ENCODE assay signal across 24 cellular contexts in genomic region chr7:3282457-3282856, GRCh38. TPM values are rescaled to one million over a fixed set of nuclear protein-coding genes. Genes with fewer than 3 reads are reported as not detected.
DNase-seq lines count a peak whose midpoint lies in the region; ATAC-seq, FAIRE-seq and TF ChIP-seq lines count a peak whose summit lies in the region.
"Had no signal": no experiment of that assay in that cellular context is flagged by ENCODE, and none has a peak within 500 bp of the region (broad histone marks: within the 10 kb centered on the region; RNA-seq: fewer than 3 reads in every experiment).

No MANE protein-coding gene starts in this region.

- TF ChIP-seq RAD21 in H1 (IDR thresholded peaks at IDR 0.05 in 1 of 2, conservative IDR thresholded peaks at IDR 0.05 in 1 of 2; ENCODE audit: low read depth in 2 of 2, low read length in 2 of 2): no peak

- intact Hi-C loops in left cardiac atrium (cut with DNase I) (no loop called here), psoas muscle (cut with DNase I) (no loop called here)

- peak overlapping the region; percentile 65 for H3K4ac ChIP-seq in H1 (replicated peaks; ENCODE audit: insufficient read length, low read depth, low read length)

- peaks cover 7% of the 10 kb centered on the region for H3K9me3 Mint-ChIP-seq in GM23338
- H3K9me3 Mint-ChIP-seq: activated T-helper 17 cell treated with anti-CD3 and anti-CD28 coated beads, Interleukin-2, amount 50 U/mL, for 72 hours had no signal

- 0 out of 2 replicates have a peak, but pooled peaks cover 7% of the 10 kb centered on the region for H3F3A ChIP-seq in GM23338 (replicated peaks; ENCODE audit: low read depth)

- no peaks in the 10 kb centered on the region for H3K79me1 ChIP-seq in H1 (ENCODE audit: low read depth, low read length)

- H3K4me3 Mint-ChIP-seq in GM23338: no peak overlapping the region
- H3K4me3 Mint-ChIP-seq: activated B cell treated with CpG ODN at 0.5 μM for 24 hours; activated T-helper 17 cell treated with anti-CD3 and anti-CD28 coated beads, Interleukin-2, amount 50 U/mL, for 72 hours; T-helper 1 cell treated with Interleukin-12 subunit alpha and Interleukin-12 subunit beta and Interleukin-4 antibody, amounts not matched to agents 30 μg/mL and 1 μg/mL, for 36 hours had no signal

- peak overlapping the region; percentile 6; the same call in 1 of the 2 replicates for H2BK20ac ChIP-seq in H1 (ENCODE audit: low read length)

- FAIRE-seq in H1 (lab: Jason Lieb, UNC): no peak
- FAIRE-seq: A204.1, D721Med, G401.6, GM12878, small intestine had no signal

- no peak overlapping the region for H3K9ac ChIP-seq in H1 (replicated peaks in 1 of 4; ENCODE audit: extremely low read depth in 1 of 4, low read depth in 3 of 4, low read length in 3 of 4)
- H3K9ac ChIP-seq: BLaER1, parathyroid adenoma had no signal

- no peak overlapping the region for H3K27ac Mint-ChIP-seq in GM23338
- H3K27ac Mint-ChIP-seq: activated B cell treated with CpG ODN at 0.5 μM for 24 hours; activated T-helper 17 cell treated with anti-CD3 and anti-CD28 coated beads, Interleukin-2, amount 50 U/mL, for 72 hours; T-helper 1 cell treated with Interleukin-12 subunit alpha and Interleukin-12 subunit beta and Interleukin-4 antibody, amounts not matched to agents 30 μg/mL and 1 μg/mL, for 36 hours had no signal

- H3K4me2 ChIP-seq in GM23338 (peak overlapping the region; percentile 65; the same call in 1 of the 2 replicates), H1 (ENCODE audit: insufficient read depth in 1 of 2, low read depth in 2 of 2, low read length in 2 of 2) (no peak overlapping the region)
- H3K4me2 ChIP-seq: BLaER1 had no signal

- H3K27me3 Mint-ChIP-seq in GM23338 (ENCODE audit: insufficient read depth, low read depth, poor library complexity): peaks cover 5% of the 10 kb centered on the region

- WGBS in H1 (ENCODE audit: extremely low coverage in 1 of 2, insufficient coverage in 1 of 2, insufficient read length in 1 of 2, insufficient replicate concordance in 2 of 2, low coverage in 1 of 2, low lambda C conversion rate in 2 of 2, missing lambda C conversion rate in 1 of 2), 2 experiments: 92% methylated on average over 7 of the region's 7 CpGs; no CpG with 5 or more reads in 1 of the 2 experiments
- 62 to 77% (median 75%) methylated on average over 7 of the region's 7 CpGs for WGBS in psoas muscle, 3 donors

- H3K36me3 ChIP-seq in GM23338 (ENCODE audit: insufficient read depth) (no peaks in the 10 kb centered on the region; the same call in 1 of the 2 replicates), H1 (ENCODE audit: control insufficient read depth in 2 of 4, insufficient read depth in 4 of 4, low read length in 3 of 4) (no peaks in the 10 kb centered on the region), psoas muscle (ENCODE audit: insufficient read depth in 1 of 2, low read depth in 1 of 2) (no peaks in the 10 kb centered on the region)
- H3K36me3 ChIP-seq: BLaER1, thyroid gland had no signal

- H3K27me3 ChIP-seq in GM23338 (ENCODE audit: insufficient read depth) (no peaks in the 10 kb centered on the region), H1 (replicated peaks in 1 of 4; ENCODE audit: control insufficient read depth in 3 of 4, extremely low read depth in 1 of 4, insufficient read depth in 3 of 4, low read length in 3 of 4) (no peaks in the 10 kb centered on the region; a peak in 1 of 7 replicates), psoas muscle (ENCODE audit: insufficient read depth in 3 of 3, low read length in 2 of 3) (no peaks in the 10 kb centered on the region)
- H3K27me3 ChIP-seq: BLaER1, thyroid gland had no signal

- H3K9me2 ChIP-seq in GM23338 (ENCODE audit: insufficient read depth): no peaks in the 10 kb centered on the region

- no peak for TF ChIP-seq POLR2A in H1 (IDR thresholded peaks at IDR 0.05; ENCODE audit: control extremely low read depth in 1 of 2, low read depth in 2 of 2, low read length in 2 of 2)

- H3K4me1 ChIP-seq in GM23338 (ENCODE audit: insufficient read depth) (peaks cover 21% of the 10 kb centered on the region), H1 (replicated peaks in 1 of 4; ENCODE audit: control insufficient read depth in 3 of 4, insufficient read depth in 4 of 4, low read length in 3 of 4) (peaks cover 0 to 19% (median 9%) of the 10 kb centered on the region in 4 experiments; a peak in 4 of 7 replicates), psoas muscle (no peaks in the 10 kb centered on the region)
- H3K4me1 ChIP-seq: BLaER1, parathyroid adenoma, thyroid gland had no signal

- H3K9me3 ChIP-seq in H1 (ENCODE audit: insufficient read depth in 2 of 2, low read depth in 1 of 2, low read length in 1 of 2): no peaks in the 10 kb centered on the region
- H3K9me3 ChIP-seq in psoas muscle: no peaks in the 10 kb centered on the region
- H3K9me3 ChIP-seq: thyroid gland had no signal

- DNase-seq in GM23338 (ENCODE audit: low spot score) (no peak), H1 (ENCODE audit: low read depth in 1 of 2, low spot score in 2 of 2) (no peak), left cardiac atrium (no peak), psoas muscle (peak; percentile 39 to 70), midbrain (lab: John Stamatoyannopoulos, UW) (no peak), NK-92 (lab: John Stamatoyannopoulos, UW; ENCODE audit: unreplicated experiment) (no peak), germinal center (ENCODE audit: low spot score) (no peak)
- no peak for DNase-seq in stimulated activated CD4-positive, alpha-beta T cell treated with anti-CD3 and anti-CD28 coated beads, Interleukin-4, amount 100 ng/mL, for 1 hour
- DNase-seq: activated B cell treated with CpG ODN at 0.5 μM for 24 hours; activated CD8-positive, alpha-beta memory T cell treated with anti-CD3 and anti-CD28 coated beads for 24 hours; amygdala; hypothalamus; NCI-H187; SIG-M5; small intestine; thyroid gland had no signal

- no peak overlapping the region for H2BK5ac ChIP-seq in H1 (ENCODE audit: low read depth, low read length)

- TF ChIP-seq CTCF in GM23338 (conservative IDR thresholded peaks at IDR 0.05; ENCODE audit: low read depth in 2 of 2) (no peak), H1 (IDR thresholded peaks at IDR 0.05; ENCODE audit: control extremely low read depth in 1 of 3, insufficient read depth in 1 of 3, low read depth in 1 of 3, low read length in 3 of 3) (no peak), psoas muscle (IDR thresholded peaks at IDR 0.05) (no peak)

- 0 out of 2 replicates have a peak overlapping the region, but pooled peaks have one; percentile 85 for H2BK12ac ChIP-seq in H1 (ENCODE audit: low read depth, low read length)

- peak overlapping the region; percentile 10 for H4K5ac ChIP-seq in H1 (ENCODE audit: insufficient read length, low read depth, low read length)

- peak overlapping the region; percentile 52; the same call in 1 of the 2 replicates for H4K8ac ChIP-seq in H1 (ENCODE audit: extremely low read depth, insufficient read depth, low read length)

- H2AFZ ChIP-seq in GM23338: 0 out of 2 replicates have a peak overlapping the region, but pooled peaks have one; percentile 23
- H2AFZ ChIP-seq in H1 (ENCODE audit: low read length): no peak overlapping the region
- H2AFZ ChIP-seq: parathyroid adenoma had no signal

- H2AK5ac ChIP-seq in H1 (ENCODE audit: low read depth, low read length): peak overlapping the region; percentile 70; the same call in 1 of the 2 replicates

- H3K27ac ChIP-seq in GM23338 (ENCODE audit: low read depth) (no peak overlapping the region), H1 (ENCODE audit: low read depth, low read length) (no peak overlapping the region), psoas muscle (no peak overlapping the region)
- H3K27ac ChIP-seq: BLaER1, parathyroid adenoma, thyroid gland had no signal

- H3K14ac ChIP-seq in H1 (ENCODE audit: insufficient read length): no peak overlapping the region

- POLR2A ChIA-PET in H1 (lab: Charles Lee; ENCODE audit: partially characterized antibody): interaction anchor here (0.9 kb wide), 1 partner anchor 18 kb away, joined by 3 read pairs; no protein-coding TSS in a partner anchor

- no peak overlapping the region for H3K23ac ChIP-seq in H1 (ENCODE audit: insufficient read length)

- H3K79me2 ChIP-seq in GM23338 (replicated peaks; ENCODE audit: insufficient read depth) (no peaks in the 10 kb centered on the region), H1 (ENCODE audit: control insufficient read depth in 1 of 2, insufficient read depth in 2 of 2, low read length in 2 of 2) (no peaks in the 10 kb centered on the region)
- H3K79me2 ChIP-seq: parathyroid adenoma had no signal

- no peak overlapping the region for H3K18ac ChIP-seq in H1 (ENCODE audit: extremely low read depth, low read length)

- peaks cover 26% of the 10 kb centered on the region for H3K4me1 Mint-ChIP-seq in GM23338
- H3K4me1 Mint-ChIP-seq: activated B cell treated with CpG ODN at 0.5 μM for 24 hours; activated T-helper 17 cell treated with anti-CD3 and anti-CD28 coated beads, Interleukin-2, amount 50 U/mL, for 72 hours had no signal

- H2BK15ac ChIP-seq in H1 (ENCODE audit: low read length): 0 out of 2 replicates have a peak overlapping the region, but pooled peaks have one; percentile 88

- CTCF ChIA-PET in H1 (lab: Charles Lee; ENCODE audit: partially characterized antibody): interaction anchor here (1.5 to 2.2 kb wide), 2 partner anchors 19 to 117 kb away, joined by 4 to 6 read pairs; partner anchors contain the start of gene SDK1

- H4K91ac ChIP-seq in H1 (replicated peaks; ENCODE audit: insufficient read length, low read length): peak overlapping the region; percentile 91

- H4K20me1 ChIP-seq in GM23338 (replicated peaks; ENCODE audit: insufficient read depth) (no peaks in the 10 kb centered on the region), H1 (replicated peaks in 1 of 2; ENCODE audit: control insufficient read depth in 1 of 2, insufficient read depth in 2 of 2, low read length in 2 of 2) (no peaks in the 10 kb centered on the region)
- H4K20me1 ChIP-seq: BLaER1 had no signal

- H3K36me3 Mint-ChIP-seq in GM23338 (ENCODE audit: low read depth): no peaks in the 10 kb centered on the region

- TF ChIP-seq EP300 in H1 (IDR thresholded peaks at IDR 0.05; ENCODE audit: borderline replicate concordance in 1 of 2, low read depth in 2 of 2, low read length in 2 of 2): no peak

- H2BK120ac ChIP-seq in H1 (replicated peaks; ENCODE audit: low read depth, low read length): peak overlapping the region; percentile 61

- no peak for ATAC-seq in GM23338
- ATAC-seq in left cardiac atrium: peak; percentile 39 to 67
- ATAC-seq in psoas muscle: peak in 3 of 4 donors; percentile 45 to 56 (median 46)
- ATAC-seq: activated T-helper 17 cell treated with anti-CD3 and anti-CD28 coated beads, Interleukin-2, amount 50 U/mL, for 72 hours; GM12878 had no signal

- H3K56ac ChIP-seq in H1 (replicated peaks; ENCODE audit: insufficient read length, low read depth, low read length): no peak overlapping the region

- H3K23me2 ChIP-seq in H1 (ENCODE audit: low read depth, low read length): no peaks in the 10 kb centered on the region; the same call in 1 of the 2 replicates

- no peak overlapping the region for H3K4me3 ChIP-seq in GM23338
- no peak overlapping the region for H3K4me3 ChIP-seq in H1 (ENCODE audit: extremely low read depth in 1 of 4, insufficient read depth in 2 of 4, low read depth in 3 of 4, low read length in 4 of 4)
- H3K4me3 ChIP-seq in psoas muscle: no peak overlapping the region
- H3K4me3 ChIP-seq: BLaER1, GM12878, thyroid gland had no signal

RNA-seq across cellular contexts. Expression of gene SDK1, which starts 18.6 kb away (rescaled TPM):
- total RNA-seq in GM23338 (2014; rRNA removed; shearing (Covaris generic)): 5.1 and 10.0 TPM in 2 replicates
- polyA plus RNA-seq in GM23338 (2016; fragmentation: Nextera tagmentation; extraction: Ambion mirVana) (2.1 and 2.2 TPM in 2 replicates), H1 (2011; rRNA removed) (3.3 and 4.7 TPM in 2 replicates), psoas muscle (under 1 TPM; 0.31 to 0.62 (median 0.58) TPM)
- 7.2 and 7.3 TPM in 2 replicates for total RNA-seq in H1 (2021; fragmentation: NEBNext Ultra II Directional; extraction: Animal tissue kit (Norgen Biotek cat#: 25700))
- 2.7 TPM for polyA plus RNA-seq in H1 (2011; cell fraction: cytosol; rRNA removed)
- polyA plus RNA-seq in H1 (2011; cell fraction: nucleus; rRNA removed): 10.6 TPM
- polyA plus RNA-seq in H1 (2012, experiment 1 of 2): 3.6 to 7.4 TPM (median 6.1 TPM) in 4 replicates
- 2.8 TPM for polyA plus RNA-seq in H1 (2012, experiment 2 of 2)
- polyA plus RNA-seq in H1 (2013, experiment 1 of 2): 7.2 TPM
- 5.9 TPM for polyA plus RNA-seq in H1 (2013, experiment 2 of 2)
- 10.0 and 10.6 TPM in 2 replicates for polyA minus RNA-seq in H1 (2011; rRNA and poly(A)+ RNA removed)
- polyA minus RNA-seq in H1 (2011; cell fraction: cytosol; rRNA and poly(A)+ RNA removed): 8.9 TPM
- polyA minus RNA-seq in H1 (2011; cell fraction: nucleus; rRNA and poly(A)+ RNA removed): 21.6 TPM
- total RNA-seq in left cardiac atrium (1 to 10 TPM; 2.0 to 2.8 TPM), psoas muscle (1 to 10 TPM; 1.3 to 2.4 (median 1.7) TPM)

Comparison
In these comparisons a context has a peak if more than half of its experiments do, and no peak if none do; other contexts are left out.
1. DNase-seq: peak in psoas muscle (2 of 2); none in GM23338 (single experiment), H1 (0 of 2), left cardiac atrium (single experiment), stimulated activated CD4-positive, alpha-beta T cell treated with anti-CD3 and anti-CD28 coated beads, Interleukin-4, amount 100 ng/mL, for 1 hour (single experiment), midbrain (single experiment), NK-92 (single experiment) and germinal center (single experiment).